In genomic region chr4:54120517-54120916, GRCh38 we compare ENCODE assay signal across 22 cellular contexts. TPM values are rescaled to one million over a fixed set of nuclear protein-coding genes. Genes with fewer than 3 reads are reported as not detected.
"Had no signal": no experiment of that assay in that cellular context is flagged by ENCODE, and none has a peak within 500 bp of the region (broad histone marks: within the 10 kb centered on the region; RNA-seq: fewer than 3 reads in every experiment).

No MANE protein-coding gene starts in this region.

- DNase-seq: colonic mucosa; dermis blood vessel endothelial cell; esophagus squamous epithelium; foreskin fibroblast; kidney; left cardiac atrium; left ventricle myocardium superior; mesendoderm; naive thymus-derived CD8-positive, alpha-beta T cell; posterior cingulate gyrus; right cardiac atrium; stimulated activated CD4-positive, alpha-beta T cell treated with anti-CD3 and anti-CD28 coated beads, Interleukin-2, amount 100 ng/mL, for 48 hours; stimulated activated naive CD4-positive, alpha-beta T cell treated with Interleukin-2 at 50 U/mL for 16 hours; thyroid gland; upper lobe of left lung; uterus had no signal

- H3K27me3 ChIP-seq: colonic mucosa, suprapubic skin, thyroid gland, upper lobe of left lung, uterus had no signal

- H3K36me3 ChIP-seq: colonic mucosa, esophagus squamous epithelium, neutrophil, suprapubic skin, thyroid gland, upper lobe of left lung, uterus had no signal

- H3K4me3 Mint-ChIP-seq: naive thymus-derived CD8-positive, alpha-beta T cell had no signal

- H3K4me3 ChIP-seq: colonic mucosa, esophagus squamous epithelium, smooth muscle cell, suprapubic skin, thyroid gland, upper lobe of left lung, uterus had no signal

- H3K9me3 ChIP-seq: colonic mucosa, esophagus squamous epithelium, neutrophil, suprapubic skin, thyroid gland, upper lobe of left lung, uterus had no signal

- H3K4me1 Mint-ChIP-seq: naive thymus-derived CD8-positive, alpha-beta T cell had no signal

- H3K27ac ChIP-seq: colonic mucosa, esophagus squamous epithelium, neutrophil, suprapubic skin, thyroid gland, upper lobe of left lung, uterus had no signal

- FAIRE-seq: kidney had no signal

- H3K4me1 ChIP-seq: esophagus squamous epithelium, suprapubic skin, thyroid gland, upper lobe of left lung, uterus had no signal

- ATAC-seq: left cardiac atrium; left ventricle myocardium superior; naive thymus-derived CD8-positive, alpha-beta T cell; right cardiac atrium had no signal

RNA-seq across cellular contexts. Expression of gene GSX2, which starts 20.6 kb away (rescaled TPM):
- total RNA-seq: colonic mucosa; dermis blood vessel endothelial cell; epithelial cell of proximal tubule; esophagus squamous epithelium; kidney; left cardiac atrium; left ventricle myocardium superior; lung microvascular endothelial cell; mononuclear cell; naive thymus-derived CD8-positive, alpha-beta T cell; right cardiac atrium; smooth muscle cell; thyroid gland; upper lobe of left lung; uterus had no signal
- polyA plus RNA-seq: naive thymus-derived CD8-positive, alpha-beta T cell; right cardiac atrium; smooth muscle cell had no signal
